In genomic region chr3:111717601-111718000, GRCh38 we compare ENCODE assay signal across 8 cellular contexts.
DNase-seq lines count a peak whose midpoint lies in the region; ATAC-seq and TF ChIP-seq lines count a peak whose summit lies in the region.

No MANE protein-coding gene starts in this region.

- peak; percentile 91 for TF ChIP-seq CTCF in VCaP (conservative IDR thresholded peaks at IDR 0.05)

- ATAC-seq in GM18907 (IDR thresholded peaks at IDR 0.05; ENCODE audit: unreplicated experiment) (peak; percentile 91), HG03103 (IDR thresholded peaks at IDR 0.05; ENCODE audit: low read depth, unreplicated experiment) (peak; percentile 77)

- peak overlapping the region; percentile 35 for H3K27ac ChIP-seq in VCaP

- in situ Hi-C loops in T47D (cut with HindIII; ENCODE audit: low pct_unique_long_range_greater_than_20kb, low sequenced_read_pairs) = no loop called here

- DNase-seq in AG20443 (ENCODE audit: low spot score) = peak; percentile 82
- peak; percentile 77 for DNase-seq in NCI-H2171 (lab: John Stamatoyannopoulos, UW)
- DNase-seq in T47D (ENCODE audit: low read depth in 1 of 2, low spot score in 1 of 2) = peak; percentile 63 to 93
- peak; percentile 92 for DNase-seq in islet precursor cell
- peak; percentile 33 to 51 for DNase-seq in stimulated activated CD4-positive, alpha-beta T cell treated with anti-CD3 and anti-CD28 coated beads, Interleukin-1b, Interleukin-23, amount 100 ng/mL, for 4 hours (ENCODE audit: low read depth in 2 of 2)

Comparison
In these comparisons a context has a peak if more than half of its experiments do, and no peak if none do; other contexts are left out.
1. Peak in every context shown above with its lines: DNase-seq, ATAC-seq and H3K27ac ChIP-seq.
2. DNase-seq: peak in every context shown above with its lines; median percentile 92 in islet precursor cell; 82 in AG20443; 78 in T47D; 77 in NCI-H2171; 42 in stimulated activated CD4-positive, alpha-beta T cell treated with anti-CD3 and anti-CD28 coated beads, Interleukin-1b, Interleukin-23, amount 100 ng/mL, for 4 hours.